Comparison of ENCODE assay signal across 23 cellular contexts in genomic region chr18:26757263-26758019, GRCh38.
DNase-seq lines count a peak whose midpoint lies in the region; ATAC-seq, FAIRE-seq and TF ChIP-seq lines count a peak whose summit lies in the region.
"Had no signal": no experiment of that assay in that cellular context is flagged by ENCODE, and none has a peak within 500 bp of the region (broad histone marks: within the 10 kb centered on the region; RNA-seq: fewer than 3 reads in every experiment).

No MANE protein-coding gene starts in this region.

- 41% methylated on average over 4 of the region's 4 CpGs for WGBS in GM12878 (ENCODE audit: insufficient coverage, insufficient replicate concordance, low lambda C conversion rate, missing lambda C conversion rate)

- TF ChIP-seq CTCF in GM12878 (IDR thresholded peaks at IDR 0.05 in 2 of 3, conservative IDR thresholded peaks at IDR 0.05 in 1 of 3; ENCODE audit: control insufficient read depth in 2 of 3, extremely low read depth in 1 of 3, insufficient read depth in 1 of 3, low read depth in 3 of 3, low read length in 3 of 3): no peak
- no peak for TF ChIP-seq CTCF in kidney (IDR thresholded peaks at IDR 0.05; ENCODE audit: borderline replicate concordance, extremely low read depth, insufficient read depth)

- TF ChIP-seq RAD21 in GM12878 (IDR thresholded peaks at IDR 0.05; ENCODE audit: insufficient read depth, low read depth, low read length): no peak

- intact Hi-C loops in GM12878 (cut with micrococcal nuclease; ENCODE audit: unreplicated experiment): no loop called here
- intact Hi-C loops in kidney (cut with DNase I): no loop called here

- H3K4me1 ChIP-seq in GM12878 (ENCODE audit: control insufficient read depth, insufficient read depth, low read length) (peaks cover 2% of the 10 kb centered on the region; the same call in 1 of the 2 replicates), kidney (ENCODE audit: control insufficient read depth in 1 of 2, insufficient read depth in 1 of 2, low read depth in 1 of 2, low read length in 2 of 2) (peaks cover 10 to 19% of the 10 kb centered on the region in 2 donors), neuron (ENCODE audit: insufficient read depth, low read length) (peaks cover 16% of the 10 kb centered on the region)
- H3K4me1 ChIP-seq: psoas muscle, tibial artery had no signal

- BruUV-seq in GM12878 (replicated peaks; lab: Mats Ljungman, UMichigan): no TSS peak

- RAD21 ChIA-PET in GM12878 (lab: Charles Lee; ENCODE audit: unreplicated experiment): interaction anchor here (1.2 kb wide), 1 partner anchor 72 kb away, joined by 3 read pairs; no protein-coding TSS in a partner anchor

- no peak overlapping the region for H3K4me3 Mint-ChIP-seq in stimulated activated effector memory CD8-positive, alpha-beta T cell treated with anti-CD3 and anti-CD28 coated beads, Interleukin-12 subunit alpha, Interleukin-12 subunit beta, amount 100 ng/mL, for 72 hours
- H3K4me3 Mint-ChIP-seq: activated naive CD8-positive, alpha-beta T cell treated with anti-CD3 and anti-CD28 coated beads, Interleukin-2, amount 50 U/mL, for 24 hours; CD4-positive, CD25-positive, alpha-beta regulatory T cell; effector memory CD8-positive, alpha-beta T cell; naive B cell; stimulated activated memory B cell treated with anti-CD40 and anti-IgM and Interleukin-4, amounts not matched to agents 10 μg/mL and 1 μg/mL and 100 μg/mL, for 72 hours had no signal

- no peak overlapping the region for H3K4me2 ChIP-seq in GM12878 (ENCODE audit: control insufficient read depth, insufficient read depth)

- H3K36me3 ChIP-seq in GM12878 (ENCODE audit: control insufficient read depth in 2 of 2, insufficient read depth in 2 of 2, low read length in 1 of 2) (no peaks in the 10 kb centered on the region), kidney (ENCODE audit: control insufficient read depth in 1 of 2, insufficient read depth in 2 of 2, low read length in 2 of 2) (no peaks in the 10 kb centered on the region), neuron (ENCODE audit: insufficient read depth, low read length) (no peaks in the 10 kb centered on the region)
- H3K36me3 ChIP-seq: tibial artery had no signal

- SMC1A ChIA-PET in GM12878 (lab: Charles Lee; ENCODE audit: uncharacterized antibody, unreplicated experiment): interaction anchor here (0.9 to 2.3 kb wide), 4 partner anchors 10 to 47 kb away, joined by 3 to 8 read pairs (median 6); no protein-coding TSS in a partner anchor

- H4K20me1 ChIP-seq in GM12878 (ENCODE audit: control insufficient read depth, insufficient read depth): no peaks in the 10 kb centered on the region

- H3K27me3 ChIP-seq in GM12878 (replicated peaks in 1 of 2; ENCODE audit: control insufficient read depth in 2 of 2, insufficient read depth in 2 of 2, low read length in 1 of 2) (no peaks in the 10 kb centered on the region), neuron (ENCODE audit: insufficient read depth, low read length) (no peaks in the 10 kb centered on the region)
- H3K27me3 ChIP-seq: tibial artery had no signal

- no peak overlapping the region for H3K27ac Mint-ChIP-seq in stimulated activated effector memory CD8-positive, alpha-beta T cell treated with anti-CD3 and anti-CD28 coated beads, Interleukin-12 subunit alpha, Interleukin-12 subunit beta, amount 100 ng/mL, for 72 hours
- H3K27ac Mint-ChIP-seq: activated naive CD8-positive, alpha-beta T cell treated with anti-CD3 and anti-CD28 coated beads, Interleukin-2, amount 50 U/mL, for 24 hours; CD4-positive, CD25-positive, alpha-beta regulatory T cell; effector memory CD8-positive, alpha-beta T cell; naive B cell; stimulated activated memory B cell treated with anti-CD40 and anti-IgM and Interleukin-4, amounts not matched to agents 10 μg/mL and 1 μg/mL and 100 μg/mL, for 72 hours had no signal

- TF ChIP-seq POLR2A in GM12878 (IDR thresholded peaks at IDR 0.05; ENCODE audit: low read depth, low read length): no peak

- H3K9me3 ChIP-seq in GM12878 (replicated peaks; ENCODE audit: control insufficient read depth, insufficient read depth, low read length): no peaks in the 10 kb centered on the region
- no peaks in the 10 kb centered on the region for H3K9me3 ChIP-seq in kidney (ENCODE audit: control insufficient read depth in 1 of 2, low read length in 2 of 2)
- H3K9me3 ChIP-seq in neuron (ENCODE audit: low read length): no peaks in the 10 kb centered on the region
- H3K9me3 ChIP-seq: psoas muscle had no signal

- H3K27ac ChIP-seq in GM12878 (ENCODE audit: control insufficient read depth, insufficient read depth) (no peak overlapping the region), kidney (ENCODE audit: low read depth in 2 of 2, low read length in 2 of 2) (peak overlapping the region; percentile 57 to 66)
- H3K27ac ChIP-seq: psoas muscle, tibial artery had no signal

- ATAC-seq in GM12878: peak; percentile 36; the same call in 1 of the 3 replicates
- no peak for ATAC-seq in GM21723 (IDR thresholded peaks at IDR 0.05; ENCODE audit: unreplicated experiment)
- ATAC-seq in stimulated activated effector memory CD8-positive, alpha-beta T cell treated with anti-CD3 and anti-CD28 coated beads, Interleukin-12 subunit alpha, Interleukin-12 subunit beta, amount 100 ng/mL, for 72 hours: no peak
- ATAC-seq: activated naive CD8-positive, alpha-beta T cell treated with anti-CD3 and anti-CD28 coated beads, Interleukin-2, amount 50 U/mL, for 24 hours; effector memory CD8-positive, alpha-beta T cell; psoas muscle; stimulated activated memory B cell treated with anti-CD40 and anti-IgM and Interleukin-4, amounts not matched to agents 10 μg/mL and 1 μg/mL and 100 μg/mL, for 72 hours had no signal

- no peak overlapping the region for H3K4me3 ChIP-seq in GM12878
- H3K4me3 ChIP-seq in kidney (ENCODE audit: low read length in 2 of 2): no peak overlapping the region
- H3K4me3 ChIP-seq in neuron (ENCODE audit: low read length): no peak overlapping the region
- H3K4me3 ChIP-seq: psoas muscle, tibial artery had no signal

- FAIRE-seq in GM12878 (lab: Jason Lieb, UNC): no peak
- peak; percentile 95 for FAIRE-seq in kidney (lab: Jason Lieb, UNC)

- H3K9me3 Mint-ChIP-seq in stimulated activated effector memory CD8-positive, alpha-beta T cell treated with anti-CD3 and anti-CD28 coated beads, Interleukin-12 subunit alpha, Interleukin-12 subunit beta, amount 100 ng/mL, for 72 hours: no peaks in the 10 kb centered on the region
- H3K9me3 Mint-ChIP-seq: activated naive CD8-positive, alpha-beta T cell treated with anti-CD3 and anti-CD28 coated beads, Interleukin-2, amount 50 U/mL, for 24 hours; stimulated activated memory B cell treated with anti-CD40 and anti-IgM and Interleukin-4, amounts not matched to agents 10 μg/mL and 1 μg/mL and 100 μg/mL, for 72 hours had no signal

- no peak overlapping the region for H2AFZ ChIP-seq in GM12878 (ENCODE audit: control insufficient read depth, low read depth, low read length)
- H2AFZ ChIP-seq in neuron (ENCODE audit: low read depth, low read length): peak overlapping the region; percentile 9

- no peak overlapping the region for H3K9ac ChIP-seq in GM12878 (ENCODE audit: control insufficient read depth, insufficient read depth, low read length)
- H3K9ac ChIP-seq in kidney (ENCODE audit: low read length in 2 of 2): peak overlapping the region in 1 of 2 donors; percentile 17

- POLR2A ChIA-PET in GM12878 (lab: Charles Lee): no interaction called here

- in situ Hi-C loops in GM12878 (cut with MboI): no loop called here

- TF ChIP-seq EP300 in GM12878 (IDR thresholded peaks at IDR 0.05; ENCODE audit: borderline replicate concordance in 1 of 2, control insufficient read depth in 1 of 2, low read depth in 2 of 2, low read length in 2 of 2): no peak

- H3K4me1 Mint-ChIP-seq in stimulated activated effector memory CD8-positive, alpha-beta T cell treated with anti-CD3 and anti-CD28 coated beads, Interleukin-12 subunit alpha, Interleukin-12 subunit beta, amount 100 ng/mL, for 72 hours: no peaks in the 10 kb centered on the region
- H3K4me1 Mint-ChIP-seq: activated naive CD8-positive, alpha-beta T cell treated with anti-CD3 and anti-CD28 coated beads, Interleukin-2, amount 50 U/mL, for 24 hours; CD4-positive, CD25-positive, alpha-beta regulatory T cell had no signal

- no peaks in the 10 kb centered on the region for H3K36me3 Mint-ChIP-seq in stimulated activated effector memory CD8-positive, alpha-beta T cell treated with anti-CD3 and anti-CD28 coated beads, Interleukin-12 subunit alpha, Interleukin-12 subunit beta, amount 100 ng/mL, for 72 hours
- H3K36me3 Mint-ChIP-seq: CD4-positive, CD25-positive, alpha-beta regulatory T cell; naive B cell; stimulated activated memory B cell treated with anti-CD40 and anti-IgM and Interleukin-4, amounts not matched to agents 10 μg/mL and 1 μg/mL and 100 μg/mL, for 72 hours had no signal

- DNase-seq in COLO668 (lab: John Stamatoyannopoulos, UW; ENCODE audit: unreplicated experiment) (peak; percentile 29), GM12878 (ENCODE audit: low read depth, low spot score) (no peak), kidney (no peak), dedifferentiated amniotic fluid mesenchymal stem cell (ENCODE audit: extremely low spot score) (no peak), HUDEP-2 (lab: John Stamatoyannopoulos, UW; ENCODE audit: unreplicated experiment in 76 of 76) (no peak)
- DNase-seq in stimulated activated effector memory CD8-positive, alpha-beta T cell treated with anti-CD3 and anti-CD28 coated beads, Interleukin-12 subunit alpha, Interleukin-12 subunit beta, amount 100 ng/mL, for 72 hours (ENCODE audit: low spot score in 2 of 2): no peak
- DNase-seq: activated CD4-positive, CD25-positive, alpha-beta regulatory T cell; activated CD8-positive, alpha-beta memory T cell treated with anti-CD3 and anti-CD28 coated beads for 24 hours; activated naive CD8-positive, alpha-beta T cell treated with anti-CD3 and anti-CD28 coated beads, Interleukin-2, amount 50 U/mL, for 24 hours; CD4-positive, CD25-positive, alpha-beta regulatory T cell; central memory CD4-positive, alpha-beta T cell; effector memory CD8-positive, alpha-beta T cell; naive B cell; NCI-H187 treated with DMSO at 0.1 percent for 48 hours; NCI-H446 treated with DMSO at 0.1 percent for 48 hours; psoas muscle; SIG-M5; stimulated activated CD4-positive, alpha-beta T cell treated with anti-CD3 and anti-CD28 coated beads, Interleukin-12 subunit alpha, Interleukin-12 subunit beta, amount 100 ng/mL, for 4 hours; T-helper 2 cell; tibial artery had no signal

- H3K79me2 ChIP-seq in GM12878 (ENCODE audit: control insufficient read depth, insufficient read depth, low read length): no peaks in the 10 kb centered on the region

- CTCF ChIA-PET in GM12878 (lab: Yijun Ruan, JAX): interaction anchor here (0.6 kb wide), 1 partner anchor 63 kb away, joined by 3 read pairs; no protein-coding TSS in a partner anchor

TF ChIP-seq in GM12878, 131 proteins besides CTCF, POLR2A, EP300 and RAD21 (continues in another document):
- TF ChIP-seq SUPT20H (IDR thresholded peaks at IDR 0.05; ENCODE audit: borderline replicate concordance, control insufficient read depth, low read depth, low read length): no peak
- no peak for TF ChIP-seq ZZZ3 (IDR thresholded peaks at IDR 0.05; ENCODE audit: control insufficient read depth, insufficient read length, low read depth)
